Comparison of ENCODE assay signal across 22 cellular contexts in genomic region chr14:61107896-61108295, GRCh38.
"Had no signal": no experiment of that assay in that cellular context is flagged by ENCODE, and none has a peak within 500 bp of the region (broad histone marks: within the 10 kb centered on the region; RNA-seq: fewer than 3 reads in every experiment).

No MANE protein-coding gene starts in this region.

- DNase-seq: activated CD4-positive, alpha-beta T cell treated with anti-CD3 and anti-CD28 coated beads for 1 hour; activated CD4-positive, alpha-beta T cell treated with anti-CD3 and anti-CD28 coated beads, Interleukin-2, amount 50 U/mL, for 1 hour; activated CD8-positive, alpha-beta T cell treated with anti-CD3 and anti-CD28 coated beads, Interleukin-2, amount 10 ng/mL, durations not matched to agents 7 days and 5 days; activated gamma-delta T cell treated with Interleukin-2 at 50 U/mL for 16 hours; activated T-cell treated with anti-CD3 and anti-CD28 coated beads, Interleukin-2, amount 50 U/mL, for 1 hour; caudate nucleus; dermis blood vessel endothelial cell; effector CD8-positive, alpha-beta T cell; mammary epithelial cell; midbrain; stimulated activated CD4-positive, alpha-beta T cell treated with anti-CD3 and anti-CD28 coated beads, Interleukin-2, amount 100 ng/mL, for 24 hours; stimulated activated naive CD8-positive, alpha-beta T cell treated with anti-CD3 and anti-CD28 coated beads, Interleukin-15, amount 100 ng/mL, for 72 hours; T-cell had no signal

- H3K27ac ChIP-seq: prostate gland, VCaP had no signal

- H3K4me1 Mint-ChIP-seq: activated naive CD4-positive, alpha-beta T cell treated with anti-CD3 and anti-CD28 coated beads, Interleukin-2, amount 50 U/mL, for 24 hours; T-cell had no signal

- H3K4me1 ChIP-seq: prostate gland, uterus had no signal

- H3K9me3 Mint-ChIP-seq: activated naive CD4-positive, alpha-beta T cell treated with anti-CD3 and anti-CD28 coated beads, Interleukin-2, amount 50 U/mL, for 24 hours; stimulated activated effector memory CD8-positive, alpha-beta T cell treated with anti-CD3 and anti-CD28 coated beads, Interleukin-12 subunit alpha, Interleukin-12 subunit beta, amount 100 ng/mL, for 72 hours had no signal

- H3K4me3 ChIP-seq: prostate gland, skin epidermis, uterus had no signal

- H3K36me3 ChIP-seq: prostate gland, uterus had no signal

- ATAC-seq: activated CD8-positive, alpha-beta T cell treated with anti-CD3 and anti-CD28 coated beads, Interleukin-2, amount 10 ng/mL, durations not matched to agents 7 days and 5 days; right cardiac atrium; stimulated activated effector memory CD8-positive, alpha-beta T cell treated with anti-CD3 and anti-CD28 coated beads, Interleukin-12 subunit alpha, Interleukin-12 subunit beta, amount 100 ng/mL, for 72 hours; stimulated activated naive CD8-positive, alpha-beta T cell treated with anti-CD3 and anti-CD28 coated beads, Interleukin-15, amount 100 ng/mL, for 72 hours; T-cell had no signal

- H3K27ac Mint-ChIP-seq: activated CD8-positive, alpha-beta T cell treated with anti-CD3 and anti-CD28 coated beads, Interleukin-2, amount 10 ng/mL, durations not matched to agents 7 days and 5 days; activated naive CD4-positive, alpha-beta T cell treated with anti-CD3 and anti-CD28 coated beads, Interleukin-2, amount 50 U/mL, for 24 hours; stimulated activated effector memory CD8-positive, alpha-beta T cell treated with anti-CD3 and anti-CD28 coated beads, Interleukin-12 subunit alpha, Interleukin-12 subunit beta, amount 100 ng/mL, for 72 hours; T-cell; T-helper 2 cell treated with Interferon-gamma antibody and Interleukin-4, amounts not matched to agents 5 μg/mL and 100 μg/mL, for 36 hours had no signal

- H3K9me3 ChIP-seq: prostate gland, uterus had no signal

- H3K4me3 Mint-ChIP-seq: activated CD8-positive, alpha-beta T cell treated with anti-CD3 and anti-CD28 coated beads, Interleukin-2, amount 10 ng/mL, durations not matched to agents 7 days and 5 days; activated naive CD4-positive, alpha-beta T cell treated with anti-CD3 and anti-CD28 coated beads, Interleukin-2, amount 50 U/mL, for 24 hours; brain; stimulated activated effector memory CD8-positive, alpha-beta T cell treated with anti-CD3 and anti-CD28 coated beads, Interleukin-12 subunit alpha, Interleukin-12 subunit beta, amount 100 ng/mL, for 72 hours; stimulated activated naive CD8-positive, alpha-beta T cell treated with anti-CD3 and anti-CD28 coated beads, Interleukin-15, amount 100 ng/mL, for 72 hours; T-cell; T-helper 2 cell treated with Interferon-gamma antibody and Interleukin-4, amounts not matched to agents 5 μg/mL and 100 μg/mL, for 36 hours had no signal

- H3K36me3 Mint-ChIP-seq: brain; stimulated activated effector memory CD8-positive, alpha-beta T cell treated with anti-CD3 and anti-CD28 coated beads, Interleukin-12 subunit alpha, Interleukin-12 subunit beta, amount 100 ng/mL, for 72 hours had no signal

- H3K27me3 ChIP-seq: uterus had no signal

- H3K27me3 Mint-ChIP-seq: activated naive CD4-positive, alpha-beta T cell treated with anti-CD3 and anti-CD28 coated beads, Interleukin-2, amount 50 U/mL, for 24 hours; brain had no signal
